8 cellular contexts compared by ENCODE assay signal in genomic region chr3:45593708-45594601, GRCh38. TPM values are rescaled to one million over a fixed set of nuclear protein-coding genes. Genes with fewer than 3 reads are reported as not detected.
A peak's percentile ranks its signal among the peaks of the same experiment; 100 is the strongest.
DNase-seq lines count a peak whose midpoint lies in the region; ATAC-seq and TF ChIP-seq lines count a peak whose summit lies in the region.

No MANE protein-coding gene starts in this region.

- H3K4me1 ChIP-seq in stomach smooth muscle (ENCODE audit: control insufficient read depth, insufficient read depth, low read length) = peaks cover 56% of the 10 kb centered on the region

- no peak for TF ChIP-seq CTCF in CD4-positive, alpha-beta T cell (IDR thresholded peaks at IDR 0.05)

- peak; percentile 35 to 72 (median 58) for DNase-seq in CD4-positive, alpha-beta T cell
- peak; percentile 61 for DNase-seq in activated T-helper 1 cell treated with Interleukin-2 at 50 U/mL for 16 hours (ENCODE audit: low read depth)
- DNase-seq in fibroblast of peridontal ligament (ENCODE audit: extremely low read depth) = peak; percentile 49
- peak; percentile 84 for DNase-seq in natural killer cell treated with Interleukin-12 subunit alpha and Interleukin-12 subunit beta and Interleukin-15 and Interleukin-18, amount 100 ng/mL, for 72 hours (ENCODE audit: low spot score)

- H3K27me3 ChIP-seq in CD4-positive, alpha-beta T cell (ENCODE audit: control insufficient read depth, insufficient read depth, low read length) = no peaks in the 10 kb centered on the region
- H3K27me3 ChIP-seq in stomach smooth muscle (ENCODE audit: control insufficient read depth in 1 of 2, insufficient read depth in 2 of 2, low read length in 2 of 2) = no peaks in the 10 kb centered on the region

- ATAC-seq in CD4-positive, alpha-beta T cell (ENCODE audit: poor library complexity) = peak; percentile 77
- ATAC-seq in GM19328 (IDR thresholded peaks at IDR 0.05; ENCODE audit: unreplicated experiment) = peak; percentile 50
- ATAC-seq in HG03469 (IDR thresholded peaks at IDR 0.05; ENCODE audit: unreplicated experiment) = peak; percentile 33
- ATAC-seq in natural killer cell treated with Interleukin-12 subunit alpha and Interleukin-12 subunit beta and Interleukin-15 and Interleukin-18, amount 100 ng/mL, for 72 hours = peak; percentile 93 to 94

- intact Hi-C loops in CD4-positive, alpha-beta T cell (cut with DNase I, micrococcal nuclease) = loop anchor here (1.0 to 5.0 kb wide), 3 partner anchors 62 to 557 kb away; no protein-coding TSS in a partner anchor

- H3K27ac ChIP-seq in CD4-positive, alpha-beta T cell (ENCODE audit: low read depth, low read length) = peak overlapping the region; percentile 45
- peak overlapping the region; percentile 74 for H3K27ac ChIP-seq in stomach smooth muscle (ENCODE audit: low read length)

- POLR2A ChIA-PET in CD4-positive, alpha-beta T cell (lab: Charles Lee) = interaction anchor here (0.8 to 1.3 kb wide), 6 partner anchors 9 to 553 kb away, joined by 3 to 8 read pairs (median 3); partner anchors contain the start of gene SACM1L

- H3K27me3 Mint-ChIP-seq in CD4-positive, alpha-beta T cell = no peaks in the 10 kb centered on the region
- no peaks in the 10 kb centered on the region for H3K27me3 Mint-ChIP-seq in natural killer cell treated with Interleukin-12 subunit alpha and Interleukin-12 subunit beta and Interleukin-15 and Interleukin-18, amount 100 ng/mL, for 72 hours

- H3K4me1 Mint-ChIP-seq in CD4-positive, alpha-beta T cell (ENCODE audit: low read depth) = peaks cover 57% of the 10 kb centered on the region
- peaks cover 37 to 43% of the 10 kb centered on the region in 2 donors for H3K4me1 Mint-ChIP-seq in natural killer cell treated with Interleukin-12 subunit alpha and Interleukin-12 subunit beta and Interleukin-15 and Interleukin-18, amount 100 ng/mL, for 72 hours (ENCODE audit: low read depth in 2 of 2)

- H3K4me3 ChIP-seq in stomach smooth muscle (ENCODE audit: low read length in 2 of 2) = peak overlapping the region; percentile 79 to 83

- CTCF ChIA-PET in CD4-positive, alpha-beta T cell (lab: Charles Lee) = interaction anchor here (0.8 to 1.7 kb wide), 3 partner anchors 62 to 66 kb away, joined by 3 to 5 read pairs (median 5); no protein-coding TSS in a partner anchor

- H3K9me3 ChIP-seq in CD4-positive, alpha-beta T cell (ENCODE audit: control insufficient read depth, low read length) = no peaks in the 10 kb centered on the region
- H3K9me3 ChIP-seq in stomach smooth muscle (ENCODE audit: control insufficient read depth in 2 of 2, low read length in 2 of 2) = no peaks in the 10 kb centered on the region

- no peaks in the 10 kb centered on the region for H3K36me3 Mint-ChIP-seq in CD4-positive, alpha-beta T cell (ENCODE audit: low read depth)
- no peaks in the 10 kb centered on the region for H3K36me3 Mint-ChIP-seq in natural killer cell treated with Interleukin-12 subunit alpha and Interleukin-12 subunit beta and Interleukin-15 and Interleukin-18, amount 100 ng/mL, for 72 hours

- no peaks in the 10 kb centered on the region for H3K9me3 Mint-ChIP-seq in CD4-positive, alpha-beta T cell
- H3K9me3 Mint-ChIP-seq in natural killer cell treated with Interleukin-12 subunit alpha and Interleukin-12 subunit beta and Interleukin-15 and Interleukin-18, amount 100 ng/mL, for 72 hours = no peaks in the 10 kb centered on the region

- H3K27ac Mint-ChIP-seq in CD4-positive, alpha-beta T cell = peak overlapping the region; percentile 89
- H3K27ac Mint-ChIP-seq in natural killer cell treated with Interleukin-12 subunit alpha and Interleukin-12 subunit beta and Interleukin-15 and Interleukin-18, amount 100 ng/mL, for 72 hours = peak overlapping the region; percentile 76 to 83

- peaks cover 0 to 2% of the 10 kb centered on the region in 2 donors for H3K36me3 ChIP-seq in stomach smooth muscle (ENCODE audit: control insufficient read depth in 2 of 2, insufficient read depth in 2 of 2, low read length in 2 of 2)

- H3K9ac ChIP-seq in stomach smooth muscle (ENCODE audit: low read length in 2 of 2) = peak overlapping the region; percentile 61 to 85

- H3K4me3 Mint-ChIP-seq in CD4-positive, alpha-beta T cell = peak overlapping the region; percentile 94
- peak overlapping the region; percentile 92 for H3K4me3 Mint-ChIP-seq in natural killer cell treated with Interleukin-12 subunit alpha and Interleukin-12 subunit beta and Interleukin-15 and Interleukin-18, amount 100 ng/mL, for 72 hours

TF ChIP-seq in PFSK-1, 5 proteins besides CTCF, POLR2A, EP300 and RAD21:
- TF ChIP-seq SIN3A (IDR thresholded peaks at IDR 0.05; ENCODE audit: borderline replicate concordance, insufficient read depth, low read length) (no peak), FOXP2 (optimal IDR thresholded peaks at IDR 0.05; ENCODE audit: borderline replicate concordance, extremely low read depth, extremely low read length, insufficient read depth) (peak; percentile 84), REST (IDR thresholded peaks at IDR 0.05; ENCODE audit: insufficient read depth in 1 of 2, low read depth in 2 of 2, low read length in 2 of 2) (no peak), POLR2AphosphoS5 (IDR thresholded peaks at IDR 0.05; ENCODE audit: low read depth, low read length) (0 out of 2 replicates have a peak, but pooled peaks have one; percentile 33), TAF1 (IDR thresholded peaks at IDR 0.05; ENCODE audit: borderline replicate concordance, insufficient read depth, low read length) (0 out of 2 replicates have a peak, but pooled peaks have one; percentile 30)

RNA-seq across cellular contexts. Expression of gene LIMD1, which starts 0.6 kb away (rescaled TPM):
- 10 to 100 TPM; 13.6 to 14.8 TPM for total RNA-seq in CD4-positive, alpha-beta T cell
- 15.7 TPM for polyA plus RNA-seq in PFSK-1 (2012; ENCODE audit: insufficient read length, low read depth)
- 10 to 100 TPM; 34.4 to 71.4 TPM for total RNA-seq in natural killer cell treated with Interleukin-12 subunit alpha and Interleukin-12 subunit beta and Interleukin-15 and Interleukin-18, amount 100 ng/mL, for 72 hours

Comparison
In these comparisons a context has a peak if more than half of its experiments do, and no peak if none do; other contexts are left out.
1. Peak in every context shown above with its lines: DNase-seq, ATAC-seq, H3K4me3 ChIP-seq and H3K27ac ChIP-seq.
2. ATAC-seq: peak in every context shown above with its lines; median percentile 94 in natural killer cell treated with Interleukin-12 subunit alpha and Interleukin-12 subunit beta and Interleukin-15 and Interleukin-18, amount 100 ng/mL, for 72 hours; 77 in CD4-positive, alpha-beta T cell; 50 in GM19328; 33 in HG03469.